26 cellular contexts compared by ENCODE assay signal in genomic region chr6:74434165-74434564, GRCh38.
"Had no signal": no experiment of that assay in that cellular context is flagged by ENCODE, and none has a peak within 500 bp of the region (broad histone marks: within the 10 kb centered on the region; RNA-seq: fewer than 3 reads in every experiment).

No MANE protein-coding gene starts in this region.

- H2AFZ ChIP-seq: hepatocyte had no signal

- H3K4me2 ChIP-seq: hepatocyte had no signal

- H3K4me1 ChIP-seq: left lung, lower lobe of right lung, pancreas, prostate gland, spleen, uterus had no signal

- H3K36me3 Mint-ChIP-seq: mesothelial cell of epicardium; naive B cell; natural killer cell; stimulated activated effector memory CD8-positive, alpha-beta T cell treated with anti-CD3 and anti-CD28 coated beads, Interleukin-12 subunit alpha, Interleukin-12 subunit beta, amount 100 ng/mL, for 72 hours; type B pancreatic cell had no signal

- DNase-seq: left colon; left lung; lower lobe of right lung; mammary epithelial cell; mesendoderm; naive B cell; natural killer cell; pancreas; posterior cingulate gyrus; retina; right cardiac atrium; sigmoid colon; small intestine; spleen; stimulated activated CD4-positive, alpha-beta T cell treated with anti-CD3 and anti-CD28 coated beads, Interleukin-4, amount 100 ng/mL, for 24 hours; stimulated activated naive CD4-positive, alpha-beta T cell; substantia nigra; uterus had no signal

- H3K9me3 ChIP-seq: lower lobe of right lung, pancreas, prostate gland, sigmoid colon, tibial nerve, uterus had no signal

- H3K36me3 ChIP-seq: left lung, lower lobe of right lung, pancreas, prostate gland, sigmoid colon, spleen, tibial nerve, uterus had no signal

- H3K27me3 ChIP-seq: hepatocyte, left lung, pancreas, sigmoid colon, spleen, tibial nerve, uterus had no signal

- H3K27ac Mint-ChIP-seq: mesothelial cell of epicardium; naive B cell; natural killer cell; stimulated activated effector memory CD8-positive, alpha-beta T cell treated with anti-CD3 and anti-CD28 coated beads, Interleukin-12 subunit alpha, Interleukin-12 subunit beta, amount 100 ng/mL, for 72 hours; stimulated activated naive CD8-positive, alpha-beta T cell treated with anti-CD3 and anti-CD28 coated beads, Interleukin-15, Interleukin-2, amounts not matched to agents 100 ng/mL and 50 ng/mL, for 24 hours; type B pancreatic cell had no signal

- H3K4me3 ChIP-seq: hepatocyte, left lung, lower lobe of right lung, pancreas, prostate gland, sigmoid colon, spleen, tibial nerve, uterus had no signal

- ATAC-seq: left colon; left lung; lower lobe of right lung; natural killer cell; pancreas; right cardiac atrium; stimulated activated effector memory CD8-positive, alpha-beta T cell treated with anti-CD3 and anti-CD28 coated beads, Interleukin-12 subunit alpha, Interleukin-12 subunit beta, amount 100 ng/mL, for 72 hours had no signal

- H3K27ac ChIP-seq: hepatocyte, left lung, lower lobe of right lung, pancreas, prostate gland, spleen, tibial nerve, uterus had no signal

- H3K9me3 Mint-ChIP-seq: mesothelial cell of epicardium, type B pancreatic cell had no signal

- H3K4me1 Mint-ChIP-seq: mesothelial cell of epicardium; naive B cell; natural killer cell; stimulated activated effector memory CD8-positive, alpha-beta T cell treated with anti-CD3 and anti-CD28 coated beads, Interleukin-12 subunit alpha, Interleukin-12 subunit beta, amount 100 ng/mL, for 72 hours had no signal

- FAIRE-seq: keratinocyte, pancreas, small intestine had no signal

- H3K4me3 Mint-ChIP-seq: mesothelial cell of epicardium; naive B cell; natural killer cell; stimulated activated effector memory CD8-positive, alpha-beta T cell treated with anti-CD3 and anti-CD28 coated beads, Interleukin-12 subunit alpha, Interleukin-12 subunit beta, amount 100 ng/mL, for 72 hours; stimulated activated naive CD8-positive, alpha-beta T cell treated with anti-CD3 and anti-CD28 coated beads, Interleukin-15, Interleukin-2, amounts not matched to agents 100 ng/mL and 50 ng/mL, for 24 hours; type B pancreatic cell had no signal

- H3K27me3 Mint-ChIP-seq: naive B cell; stimulated activated naive CD8-positive, alpha-beta T cell treated with anti-CD3 and anti-CD28 coated beads, Interleukin-15, Interleukin-2, amounts not matched to agents 100 ng/mL and 50 ng/mL, for 24 hours had no signal

- H3K79me2 ChIP-seq: hepatocyte had no signal
